11 cellular contexts compared by ENCODE assay signal in genomic region chr2:101745711-101746694, GRCh38. TPM values are rescaled to one million over a fixed set of nuclear protein-coding genes. Genes with fewer than 3 reads are reported as not detected.
A peak's percentile ranks its signal among the peaks of the same experiment; 100 is the strongest.
DNase-seq lines count a peak whose midpoint lies in the region; ATAC-seq and TF ChIP-seq lines count a peak whose summit lies in the region.
"Had no signal": no experiment of that assay in that cellular context is flagged by ENCODE, and none has a peak within 500 bp of the region (broad histone marks: within the 10 kb centered on the region; RNA-seq: fewer than 3 reads in every experiment).

No MANE protein-coding gene starts in this region.

- no peaks in the 10 kb centered on the region for H3F3A ChIP-seq in OCI-LY1 (ENCODE audit: insufficient read depth, low read length)

- no peak overlapping the region for H2AFZ ChIP-seq in OCI-LY1 (ENCODE audit: low read length)

- peak overlapping the region; percentile 4; the same call in 1 of the 2 replicates for H3K4me2 ChIP-seq in OCI-LY1 (ENCODE audit: low read length)

- no peaks in the 10 kb centered on the region for H3K27me3 ChIP-seq in CD4-positive, alpha-beta memory T cell (ENCODE audit: insufficient read depth, low read length)
- H3K27me3 ChIP-seq in OCI-LY1 (ENCODE audit: insufficient read depth, low read length) = no peaks in the 10 kb centered on the region

- peak overlapping the region in 6 of 7 donors; percentile 0 to 83 (median 28) for H3K27ac Mint-ChIP-seq in CD4-positive, alpha-beta memory T cell
- peak overlapping the region in 2 of 3 experiments; percentile 25 to 71 for H3K27ac Mint-ChIP-seq in nephron

- intact Hi-C loops in CD4-positive, alpha-beta memory T cell (cut with micrococcal nuclease) = no loop called here

- H3K36me3 Mint-ChIP-seq in CD4-positive, alpha-beta memory T cell = peaks cover 2 to 7% of the 10 kb centered on the region in 2 donors
- H3K36me3 Mint-ChIP-seq in nephron (ENCODE audit: low read depth) = peaks cover 7% of the 10 kb centered on the region

- H3K79me2 ChIP-seq in OCI-LY1 (ENCODE audit: insufficient read depth, low read length) = peaks cover 64% of the 10 kb centered on the region

- H3K4me1 Mint-ChIP-seq in CD4-positive, alpha-beta memory T cell = peaks cover 47 to 78% (median 63%) of the 10 kb centered on the region in 4 donors
- H3K4me1 Mint-ChIP-seq in nephron = peaks cover 68% of the 10 kb centered on the region

- no peaks in the 10 kb centered on the region for H3K27me3 Mint-ChIP-seq in CD4-positive, alpha-beta memory T cell
- no peaks in the 10 kb centered on the region for H3K27me3 Mint-ChIP-seq in nephron (ENCODE audit: low read depth)

- CTCF ChIA-PET in CD4-positive, alpha-beta memory T cell (lab: Charles Lee; ENCODE audit: partially characterized antibody) = interaction anchor here (0.7 to 1.8 kb wide), 7 partner anchors 12 to 327 kb away, joined by 3 to 5 read pairs (median 4); no protein-coding TSS in a partner anchor

- no peak for DNase-seq in CD4-positive, alpha-beta memory T cell
- DNase-seq in dermis blood vessel endothelial cell (peak; percentile 82), NCI-H2107 (lab: John Stamatoyannopoulos, UW) (no peak)
- no peak for DNase-seq in activated effector memory CD4-positive, alpha-beta T cell treated with anti-CD3 and anti-CD28 coated beads, Interleukin-2, amount 50 U/mL, for 16 hours
- DNase-seq: NCI-H1694 had no signal

- no peak overlapping the region for H3K27ac ChIP-seq in CD4-positive, alpha-beta memory T cell (ENCODE audit: low read depth, low read length)
- H3K27ac ChIP-seq in OCI-LY1 (ENCODE audit: low read depth, low read length, poor library complexity, severe bottlenecking) = no peak overlapping the region

- H3K9me3 Mint-ChIP-seq in CD4-positive, alpha-beta memory T cell = no peaks in the 10 kb centered on the region
- H3K9me3 Mint-ChIP-seq in nephron = peaks cover 5% of the 10 kb centered on the region

- no peaks in the 10 kb centered on the region for H3K9me3 ChIP-seq in CD4-positive, alpha-beta memory T cell (ENCODE audit: control insufficient read depth in 1 of 2, low read length in 2 of 2)
- H3K9me3 ChIP-seq in OCI-LY1 (ENCODE audit: low read length) = no peaks in the 10 kb centered on the region

- ATAC-seq in HG03039 (IDR thresholded peaks at IDR 0.05; ENCODE audit: unreplicated experiment) (no peak), HG03442 (IDR thresholded peaks at IDR 0.05; ENCODE audit: unreplicated experiment) (no peak)
- ATAC-seq: activated CD4-positive, CD25-positive, alpha-beta regulatory T cell treated with anti-CD3 and anti-CD28 coated beads, Interleukin-2, amount 50 U/mL, for 24 hours; GM12878 had no signal

- no peak for TF ChIP-seq CTCF in OCI-LY1 (IDR thresholded peaks at IDR 0.05; ENCODE audit: low read length)
- TF ChIP-seq CTCF in nephron (IDR thresholded peaks at IDR 0.05; ENCODE audit: unreplicated experiment in 3 of 3) = no peak

- no peak overlapping the region for H3K9ac ChIP-seq in OCI-LY1 (ENCODE audit: low read length)

- H4K20me1 ChIP-seq in OCI-LY1 (ENCODE audit: insufficient read depth, low read length) = no peaks in the 10 kb centered on the region

- no peaks in the 10 kb centered on the region for H3K36me3 ChIP-seq in CD4-positive, alpha-beta memory T cell (ENCODE audit: insufficient read depth, low read length)
- no peaks in the 10 kb centered on the region for H3K36me3 ChIP-seq in OCI-LY1 (ENCODE audit: insufficient read depth, low read length)

- no peaks in the 10 kb centered on the region for H3K9me2 ChIP-seq in OCI-LY1 (ENCODE audit: low read depth, low read length)

- no peak overlapping the region for H3K4me3 ChIP-seq in CD4-positive, alpha-beta memory T cell (ENCODE audit: low read length in 2 of 2)
- no peak overlapping the region for H3K4me3 ChIP-seq in OCI-LY1 (ENCODE audit: low read depth, low read length, poor library complexity, severe bottlenecking)
- H3K4me3 ChIP-seq: GM12878 had no signal

- peaks cover 70% of the 10 kb centered on the region for H3K4me1 ChIP-seq in CD4-positive, alpha-beta memory T cell (ENCODE audit: insufficient read depth, low read length)
- peaks cover 73% of the 10 kb centered on the region for H3K4me1 ChIP-seq in OCI-LY1 (ENCODE audit: insufficient read depth, low read length, severe bottlenecking)

- peak overlapping the region in 5 of 8 donors; percentile 4 to 32 (median 18) for H3K4me3 Mint-ChIP-seq in CD4-positive, alpha-beta memory T cell
- no peak overlapping the region for H3K4me3 Mint-ChIP-seq in nephron

- POLR2A ChIA-PET in CD4-positive, alpha-beta memory T cell (lab: Charles Lee; ENCODE audit: partially characterized antibody) = interaction anchor here (0.6 to 1.7 kb wide), 8 partner anchors 17 to 249 kb away, joined by 3 to 7 read pairs (median 4); partner anchors contain the start of gene MAP4K4

RNA-seq across cellular contexts. Expression of gene MAP4K4, which starts 48.5 kb away (rescaled TPM):
- total RNA-seq in CD4-positive, alpha-beta memory T cell = 100 to 1,000 TPM; 105 to 114 TPM
- 10 to 100 TPM in 1 of 2 donors, 1 to 10 TPM in 1; 2.4 to 18.9 TPM for polyA plus RNA-seq in CD4-positive, alpha-beta memory T cell
- total RNA-seq in dermis blood vessel endothelial cell = 192 and 255 TPM in 2 replicates

Comparison
In these comparisons a context has a peak if more than half of its experiments do, and no peak if none do; other contexts are left out.
1. H3K4me3 Mint-ChIP-seq: peak in CD4-positive, alpha-beta memory T cell (5 of 8); none in nephron (0 of 3).